ENCODE assay signal across 1 cellular context in the genomic region with DNA sequence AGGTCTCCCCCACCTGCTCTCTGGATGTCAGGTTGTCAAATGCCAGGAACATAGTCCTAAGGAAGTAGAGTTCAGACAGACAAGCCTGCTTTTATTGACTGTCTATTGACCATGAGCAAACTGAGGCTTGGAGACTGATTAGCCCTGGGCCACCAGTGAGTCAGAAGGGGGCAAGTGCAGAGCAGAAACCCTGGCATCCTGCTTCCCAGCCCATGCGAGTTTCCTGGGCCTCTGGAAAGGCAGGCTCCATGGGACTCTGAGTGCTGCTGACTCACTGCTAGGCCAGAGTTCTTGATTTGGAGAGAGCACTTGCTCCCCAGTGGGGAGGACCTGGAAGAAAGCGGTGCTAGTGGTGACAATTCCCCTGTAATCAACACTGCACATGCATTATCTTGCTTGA.
TF ChIP-seq lines count a peak whose summit lies in the region.

No MANE protein-coding gene starts in this region.

TF ChIP-seq in IMR-90, 13 proteins besides CTCF, POLR2A, EP300 and RAD21:
- TF ChIP-seq FOS (IDR thresholded peaks at IDR 0.05; ENCODE audit: low read depth, low read length) (no peak), BHLHE40 (IDR thresholded peaks at IDR 0.05; ENCODE audit: low read depth, low read length) (no peak), RFX5 (IDR thresholded peaks at IDR 0.05; ENCODE audit: low read depth, low read length) (no peak), NFE2L2 (IDR thresholded peaks at IDR 0.05; ENCODE audit: low read depth, low read length) (no peak), USF2 (IDR thresholded peaks at IDR 0.05; ENCODE audit: low read depth, low read length) (no peak), RCOR1 (IDR thresholded peaks at IDR 0.05; ENCODE audit: insufficient replicate concordance, low read length) (no peak), SMC3 (IDR thresholded peaks at IDR 0.05; ENCODE audit: low read depth, low read length) (no peak), ELK1 (IDR thresholded peaks at IDR 0.05; ENCODE audit: borderline replicate concordance, low read depth, low read length) (no peak), MAFK (IDR thresholded peaks at IDR 0.05; ENCODE audit: low read depth, low read length) (no peak), MAZ (IDR thresholded peaks at IDR 0.05; ENCODE audit: borderline replicate concordance, low read depth, low read length) (no peak), CEBPB (IDR thresholded peaks at IDR 0.05; ENCODE audit: low read depth, low read length) (no peak), CHD1 (IDR thresholded peaks at IDR 0.05; ENCODE audit: low read depth, low read length) (no peak), MXI1 (IDR thresholded peaks at IDR 0.05; ENCODE audit: borderline replicate concordance, low read depth, low read length) (no peak)
